ENCODE assay signal across 8 cellular contexts in genomic region chr14:54503476-54503875, GRCh38. TPM values are rescaled to one million over a fixed set of nuclear protein-coding genes. Genes with fewer than 3 reads are reported as not detected.
A peak's percentile ranks its signal among the peaks of the same experiment; 100 is the strongest.
DNase-seq lines count a peak whose midpoint lies in the region; ATAC-seq and TF ChIP-seq lines count a peak whose summit lies in the region.
"Had no signal": no experiment of that assay in that cellular context is flagged by ENCODE, and none has a peak within 500 bp of the region (broad histone marks: within the 10 kb centered on the region; RNA-seq: fewer than 3 reads in every experiment).

No MANE protein-coding gene starts in this region.

- no peaks in the 10 kb centered on the region for H3F3A ChIP-seq in MM.1S (ENCODE audit: insufficient read depth, low read length)

- H3K4me1 Mint-ChIP-seq in osteocyte (ENCODE audit: unreplicated experiment): no peaks in the 10 kb centered on the region

- H3K27me3 ChIP-seq in GM06990 (replicated peaks; ENCODE audit: control insufficient read depth, insufficient read depth, low read length) (no peaks in the 10 kb centered on the region), MM.1S (replicated peaks; ENCODE audit: insufficient read depth, low read length) (no peaks in the 10 kb centered on the region)

- H3K4me2 ChIP-seq in MM.1S (ENCODE audit: low read depth, low read length): no peak overlapping the region

- H3K9me3 Mint-ChIP-seq in osteocyte (ENCODE audit: unreplicated experiment): no peaks in the 10 kb centered on the region

- peak overlapping the region; percentile 53; the same call in 1 of the 2 replicates for H2AFZ ChIP-seq in MM.1S (ENCODE audit: low read length)

- DNase-seq in GM06990 (ENCODE audit: extremely low read depth, insufficient read length): no peak
- DNase-seq in MM.1S: peak; percentile 33
- peak; percentile 59 for DNase-seq in dermis blood vessel endothelial cell
- no peak for DNase-seq in osteocyte (ENCODE audit: extremely low spot score, unreplicated experiment)
- no peak for DNase-seq in activated CD4-positive, alpha-beta T cell treated with anti-CD3 and anti-CD28 coated beads, Interleukin-2, amount 50 U/mL, for 4 hours
- DNase-seq in iPS-NIHi11 (ENCODE audit: low spot score): no peak
- DNase-seq: NCI-H2029 had no signal

- H3K9ac ChIP-seq in MM.1S (ENCODE audit: low read length): no peak overlapping the region

- H3K4me3 Mint-ChIP-seq in osteocyte (ENCODE audit: unreplicated experiment): no peak overlapping the region

- no peak for ATAC-seq in GM18868 (IDR thresholded peaks at IDR 0.05; ENCODE audit: unreplicated experiment)

- H3K27me3 Mint-ChIP-seq in osteocyte (ENCODE audit: unreplicated experiment): peaks cover 19% of the 10 kb centered on the region

- H4K20me1 ChIP-seq in MM.1S (ENCODE audit: insufficient read depth, low read length): no peaks in the 10 kb centered on the region

- H3K27ac Mint-ChIP-seq in osteocyte (ENCODE audit: unreplicated experiment): no peak overlapping the region

- no peaks in the 10 kb centered on the region for H3K36me3 Mint-ChIP-seq in osteocyte (ENCODE audit: unreplicated experiment)

- peak; percentile 50 for TF ChIP-seq CTCF in GM06990 (IDR thresholded peaks at IDR 0.05; ENCODE audit: insufficient read depth, low read length, poor library complexity, severe bottlenecking)
- TF ChIP-seq CTCF in MM.1S (IDR thresholded peaks at IDR 0.05; ENCODE audit: low read length): peak; percentile 42
- TF ChIP-seq CTCF in osteocyte (IDR thresholded peaks at IDR 0.05): peak; percentile 58

- no peaks in the 10 kb centered on the region for H3K4me1 ChIP-seq in MM.1S (ENCODE audit: low read length)

- no peaks in the 10 kb centered on the region for H3K9me2 ChIP-seq in MM.1S (replicated peaks; ENCODE audit: insufficient read depth, low read length)

- H3K9me3 ChIP-seq in MM.1S (replicated peaks; ENCODE audit: insufficient read depth, low read length): no peaks in the 10 kb centered on the region

- H3K36me3 ChIP-seq in GM06990 (ENCODE audit: control insufficient read depth, insufficient read depth, low read length) (no peaks in the 10 kb centered on the region), MM.1S (replicated peaks; ENCODE audit: insufficient read depth, low read length) (no peaks in the 10 kb centered on the region)

- no peak overlapping the region for H3K27ac ChIP-seq in MM.1S (ENCODE audit: low read length)

- H3K79me2 ChIP-seq in MM.1S (ENCODE audit: low read length): no peaks in the 10 kb centered on the region

- no peak overlapping the region for H3K4me3 ChIP-seq in GM06990 (replicated peaks; ENCODE audit: low read depth, low read length)
- H3K4me3 ChIP-seq in MM.1S (ENCODE audit: low read length): no peak overlapping the region

RNA-seq across cellular contexts. Expression of gene CGRRF1, which starts 6.2 kb away (rescaled TPM):
- total RNA-seq in dermis blood vessel endothelial cell (13.2 and 20.8 TPM in 2 replicates), osteocyte (18.3 and 19.8 TPM in 2 replicates)

RNA-seq across cellular contexts. Expression of gene GMFB, which starts 14.7 kb away (rescaled TPM):
- total RNA-seq in dermis blood vessel endothelial cell (113 and 114 TPM in 2 replicates), osteocyte (49.8 and 54.4 TPM in 2 replicates)

Comparison
In these comparisons a context has a peak if more than half of its experiments do, and no peak if none do; other contexts are left out.
1. DNase-seq: peak in MM.1S (single experiment) and dermis blood vessel endothelial cell (single experiment); none in GM06990 (single experiment), osteocyte (single experiment), activated CD4-positive, alpha-beta T cell treated with anti-CD3 and anti-CD28 coated beads, Interleukin-2, amount 50 U/mL, for 4 hours (0 of 2) and iPS-NIHi11 (single experiment).
2. Peak in every context shown above with its lines, with median percentiles within 50 percentile points of each other: CTCF ChIP-seq.